Comparison of ENCODE assay signal across 1 cellular context in genomic region chr16:29813644-29814562, GRCh38.
A peak's percentile ranks its signal among the peaks of the same experiment; 100 is the strongest.
TF ChIP-seq lines count a peak whose summit lies in the region.

No MANE protein-coding gene starts in this region.

TF ChIP-seq in HepG2, 621 proteins besides CTCF, POLR2A, EP300 and RAD21 (continues in another document):
- peak; percentile 17 for TF ChIP-seq XRCC5 (optimal IDR thresholded peaks at IDR 0.05; ENCODE audit: low read length)
- no peak for TF ChIP-seq POLR2AphosphoS2 (IDR thresholded peaks at IDR 0.05; ENCODE audit: low read depth, low read length)
- no peak for TF ChIP-seq MAFF (IDR thresholded peaks at IDR 0.05; ENCODE audit: low read depth, low read length)
- no peak for TF ChIP-seq PLRG1 (conservative IDR thresholded peaks at IDR 0.05)
- TF ChIP-seq MXI1 (IDR thresholded peaks at IDR 0.05; ENCODE audit: borderline replicate concordance, low read depth, low read length) = peak; percentile 24; the same call in 1 of the 3 replicates
- TF ChIP-seq ZMYM3 (CRISPR knock-in tag; IDR thresholded peaks at IDR 0.05) = no peak
- no peak for TF ChIP-seq ZNF207 (IDR thresholded peaks at IDR 0.05; ENCODE audit: borderline replicate concordance)
- no peak for TF ChIP-seq ZNF839 (CRISPR knock-in tag; IDR thresholded peaks at IDR 0.05; ENCODE audit: borderline replicate concordance)
- TF ChIP-seq ZNF674 (CRISPR knock-in tag; IDR thresholded peaks at IDR 0.05; ENCODE audit: low read depth) = no peak
- TF ChIP-seq HNRNPK (IDR thresholded peaks at IDR 0.05; ENCODE audit: low read depth, low read length, poor library complexity, severe bottlenecking) = no peak
- 0 out of 2 replicates have a peak, but pooled peaks have one; percentile 5 for TF ChIP-seq MAFG (CRISPR knock-in tag; IDR thresholded peaks at IDR 0.05)
- TF ChIP-seq ZNF225 (CRISPR knock-in tag; IDR thresholded peaks at IDR 0.05) = no peak
- TF ChIP-seq RNF2 (conservative IDR thresholded peaks at IDR 0.05; ENCODE audit: low read depth) = no peak
- no peak for TF ChIP-seq ZNF501 (CRISPR knock-in tag; IDR thresholded peaks at IDR 0.05)
- TF ChIP-seq RCOR2 (CRISPR knock-in tag; IDR thresholded peaks at IDR 0.05) = no peak
- TF ChIP-seq ZNF263 (CRISPR knock-in tag; IDR thresholded peaks at IDR 0.05) = peak; percentile 86
- no peak for TF ChIP-seq ZBTB20 (CRISPR knock-in tag; IDR thresholded peaks at IDR 0.05; ENCODE audit: borderline replicate concordance, low read depth)
- no peak for TF ChIP-seq MXD4 (CRISPR knock-in tag; IDR thresholded peaks at IDR 0.05)
- TF ChIP-seq, protein P1, sequence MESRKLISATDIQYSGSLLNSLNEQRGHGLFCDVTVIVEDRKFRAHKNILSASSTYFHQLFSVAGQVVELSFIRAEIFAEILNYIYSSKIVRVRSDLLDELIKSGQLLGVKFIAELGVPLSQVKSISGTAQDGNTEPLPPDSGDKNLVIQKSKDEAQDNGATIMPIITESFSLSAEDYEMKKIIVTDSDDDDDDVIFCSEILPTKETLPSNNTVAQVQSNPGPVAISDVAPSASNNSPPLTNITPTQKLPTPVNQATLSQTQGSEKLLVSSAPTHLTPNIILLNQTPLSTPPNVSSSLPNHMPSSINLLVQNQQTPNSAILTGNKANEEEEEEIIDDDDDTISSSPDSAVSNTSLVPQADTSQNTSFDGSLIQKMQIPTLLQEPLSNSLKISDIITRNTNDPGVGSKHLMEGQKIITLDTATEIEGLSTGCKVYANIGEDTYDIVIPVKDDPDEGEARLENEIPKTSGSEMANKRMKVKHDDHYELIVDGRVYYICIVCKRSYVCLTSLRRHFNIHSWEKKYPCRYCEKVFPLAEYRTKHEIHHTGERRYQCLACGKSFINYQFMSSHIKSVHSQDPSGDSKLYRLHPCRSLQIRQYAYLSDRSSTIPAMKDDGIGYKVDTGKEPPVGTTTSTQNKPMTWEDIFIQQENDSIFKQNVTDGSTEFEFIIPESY (CRISPR knock-in tag; IDR thresholded peaks at IDR 0.05) = peak; percentile 77; the same call in 1 of the 2 replicates
- TF ChIP-seq, protein P2, sequence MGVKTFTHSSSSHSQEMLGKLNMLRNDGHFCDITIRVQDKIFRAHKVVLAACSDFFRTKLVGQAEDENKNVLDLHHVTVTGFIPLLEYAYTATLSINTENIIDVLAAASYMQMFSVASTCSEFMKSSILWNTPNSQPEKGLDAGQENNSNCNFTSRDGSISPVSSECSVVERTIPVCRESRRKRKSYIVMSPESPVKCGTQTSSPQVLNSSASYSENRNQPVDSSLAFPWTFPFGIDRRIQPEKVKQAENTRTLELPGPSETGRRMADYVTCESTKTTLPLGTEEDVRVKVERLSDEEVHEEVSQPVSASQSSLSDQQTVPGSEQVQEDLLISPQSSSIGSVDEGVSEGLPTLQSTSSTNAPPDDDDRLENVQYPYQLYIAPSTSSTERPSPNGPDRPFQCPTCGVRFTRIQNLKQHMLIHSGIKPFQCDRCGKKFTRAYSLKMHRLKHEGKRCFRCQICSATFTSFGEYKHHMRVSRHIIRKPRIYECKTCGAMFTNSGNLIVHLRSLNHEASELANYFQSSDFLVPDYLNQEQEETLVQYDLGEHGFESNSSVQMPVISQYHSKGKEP (CRISPR knock-in tag; IDR thresholded peaks at IDR 0.05) = no peak
- TF ChIP-seq MEIS2 (CRISPR knock-in tag; IDR thresholded peaks at IDR 0.05) = no peak
- TF ChIP-seq GLI4 (CRISPR knock-in tag; IDR thresholded peaks at IDR 0.05; ENCODE audit: borderline replicate concordance) = no peak
- TF ChIP-seq, protein P3, sequence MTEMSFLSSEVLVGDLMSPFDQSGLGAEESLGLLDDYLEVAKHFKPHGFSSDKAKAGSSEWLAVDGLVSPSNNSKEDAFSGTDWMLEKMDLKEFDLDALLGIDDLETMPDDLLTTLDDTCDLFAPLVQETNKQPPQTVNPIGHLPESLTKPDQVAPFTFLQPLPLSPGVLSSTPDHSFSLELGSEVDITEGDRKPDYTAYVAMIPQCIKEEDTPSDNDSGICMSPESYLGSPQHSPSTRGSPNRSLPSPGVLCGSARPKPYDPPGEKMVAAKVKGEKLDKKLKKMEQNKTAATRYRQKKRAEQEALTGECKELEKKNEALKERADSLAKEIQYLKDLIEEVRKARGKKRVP (CRISPR knock-in tag; IDR thresholded peaks at IDR 0.05) = no peak
- TF ChIP-seq ZNF343 (CRISPR knock-in tag; IDR thresholded peaks at IDR 0.05) = no peak
- TF ChIP-seq PLSCR1 (CRISPR knock-in tag; IDR thresholded peaks at IDR 0.05; ENCODE audit: borderline replicate concordance) = no peak
- TF ChIP-seq ZNF317 (CRISPR knock-in tag; IDR thresholded peaks at IDR 0.05) = no peak
- no peak; the same call in 1 of the 2 replicates for TF ChIP-seq AHDC1 (CRISPR knock-in tag; IDR thresholded peaks at IDR 0.05; ENCODE audit: borderline replicate concordance)
- TF ChIP-seq PCBP1 (IDR thresholded peaks at IDR 0.05; ENCODE audit: borderline replicate concordance, low read depth, low read length) = 0 out of 2 replicates have a peak, but pooled peaks have one; percentile 56
- TF ChIP-seq FOSL2 (CRISPR knock-in tag; IDR thresholded peaks at IDR 0.05) = no peak
- no peak for TF ChIP-seq ZNF530 (CRISPR knock-in tag; IDR thresholded peaks at IDR 0.05; ENCODE audit: low read depth)
- no peak for TF ChIP-seq ZNF510 (CRISPR knock-in tag; IDR thresholded peaks at IDR 0.05; ENCODE audit: low read depth)
- TF ChIP-seq HES4 (CRISPR knock-in tag; IDR thresholded peaks at IDR 0.05; ENCODE audit: borderline replicate concordance) = no peak
- TF ChIP-seq ZNF431 (CRISPR knock-in tag; IDR thresholded peaks at IDR 0.05; ENCODE audit: borderline replicate concordance, low read depth) = no peak
- TF ChIP-seq, protein P4, sequence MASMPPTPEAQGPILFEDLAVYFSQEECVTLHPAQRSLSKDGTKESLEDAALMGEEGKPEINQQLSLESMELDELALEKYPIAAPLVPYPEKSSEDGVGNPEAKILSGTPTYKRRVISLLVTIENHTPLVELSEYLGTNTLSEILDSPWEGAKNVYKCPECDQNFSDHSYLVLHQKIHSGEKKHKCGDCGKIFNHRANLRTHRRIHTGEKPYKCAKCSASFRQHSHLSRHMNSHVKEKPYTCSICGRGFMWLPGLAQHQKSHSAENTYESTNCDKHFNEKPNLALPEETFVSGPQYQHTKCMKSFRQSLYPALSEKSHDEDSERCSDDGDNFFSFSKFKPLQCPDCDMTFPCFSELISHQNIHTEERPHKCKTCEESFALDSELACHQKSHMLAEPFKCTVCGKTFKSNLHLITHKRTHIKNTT (CRISPR knock-in tag; IDR thresholded peaks at IDR 0.05) = no peak
- no peak for TF ChIP-seq ARID3A (IDR thresholded peaks at IDR 0.05; ENCODE audit: low read depth, low read length)
- no peak for TF ChIP-seq KLF16 (CRISPR knock-in tag; IDR thresholded peaks at IDR 0.05)
- no peak for TF ChIP-seq PCBP2 (optimal IDR thresholded peaks at IDR 0.05; ENCODE audit: low read depth, low read length, poor library complexity, severe bottlenecking)
- TF ChIP-seq ZSCAN22 (CRISPR knock-in tag; IDR thresholded peaks at IDR 0.05) = no peak
- TF ChIP-seq ATF7 (IDR thresholded peaks at IDR 0.05) = no peak
- TF ChIP-seq ATF7 (CRISPR knock-in tag; IDR thresholded peaks at IDR 0.05) = no peak
- no peak for TF ChIP-seq ZNF746 (CRISPR knock-in tag; IDR thresholded peaks at IDR 0.05)
- no peak for TF ChIP-seq EHMT2 (IDR thresholded peaks at IDR 0.05; ENCODE audit: borderline replicate concordance, low read depth, low read length)
- no peak for TF ChIP-seq ZFP91 (CRISPR knock-in tag; IDR thresholded peaks at IDR 0.05; ENCODE audit: borderline replicate concordance)
- no peak for TF ChIP-seq SRSF9 (IDR thresholded peaks at IDR 0.05; ENCODE audit: borderline replicate concordance, insufficient read depth, low read depth, low read length, poor library complexity, severe bottlenecking)
- 0 out of 2 replicates have a peak, but pooled peaks have one; percentile 23 for TF ChIP-seq MYC (CRISPR knock-in tag; IDR thresholded peaks at IDR 0.05; ENCODE audit: borderline replicate concordance)
- no peak for TF ChIP-seq HNF4G (IDR thresholded peaks at IDR 0.05; ENCODE audit: borderline replicate concordance, low read depth, low read length)
- no peak for TF ChIP-seq HNF4G (CRISPR knock-in tag; IDR thresholded peaks at IDR 0.05; ENCODE audit: borderline replicate concordance, low read depth)
- TF ChIP-seq, protein P5, sequence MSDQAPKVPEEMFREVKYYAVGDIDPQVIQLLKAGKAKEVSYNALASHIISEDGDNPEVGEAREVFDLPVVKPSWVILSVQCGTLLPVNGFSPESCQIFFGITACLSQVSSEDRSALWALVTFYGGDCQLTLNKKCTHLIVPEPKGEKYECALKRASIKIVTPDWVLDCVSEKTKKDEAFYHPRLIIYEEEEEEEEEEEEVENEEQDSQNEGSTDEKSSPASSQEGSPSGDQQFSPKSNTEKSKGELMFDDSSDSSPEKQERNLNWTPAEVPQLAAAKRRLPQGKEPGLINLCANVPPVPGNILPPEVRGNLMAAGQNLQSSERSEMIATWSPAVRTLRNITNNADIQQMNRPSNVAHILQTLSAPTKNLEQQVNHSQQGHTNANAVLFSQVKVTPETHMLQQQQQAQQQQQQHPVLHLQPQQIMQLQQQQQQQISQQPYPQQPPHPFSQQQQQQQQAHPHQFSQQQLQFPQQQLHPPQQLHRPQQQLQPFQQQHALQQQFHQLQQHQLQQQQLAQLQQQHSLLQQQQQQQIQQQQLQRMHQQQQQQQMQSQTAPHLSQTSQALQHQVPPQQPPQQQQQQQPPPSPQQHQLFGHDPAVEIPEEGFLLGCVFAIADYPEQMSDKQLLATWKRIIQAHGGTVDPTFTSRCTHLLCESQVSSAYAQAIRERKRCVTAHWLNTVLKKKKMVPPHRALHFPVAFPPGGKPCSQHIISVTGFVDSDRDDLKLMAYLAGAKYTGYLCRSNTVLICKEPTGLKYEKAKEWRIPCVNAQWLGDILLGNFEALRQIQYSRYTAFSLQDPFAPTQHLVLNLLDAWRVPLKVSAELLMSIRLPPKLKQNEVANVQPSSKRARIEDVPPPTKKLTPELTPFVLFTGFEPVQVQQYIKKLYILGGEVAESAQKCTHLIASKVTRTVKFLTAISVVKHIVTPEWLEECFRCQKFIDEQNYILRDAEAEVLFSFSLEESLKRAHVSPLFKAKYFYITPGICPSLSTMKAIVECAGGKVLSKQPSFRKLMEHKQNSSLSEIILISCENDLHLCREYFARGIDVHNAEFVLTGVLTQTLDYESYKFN (CRISPR knock-in tag; conservative IDR thresholded peaks at IDR 0.05) = no peak
- no peak for TF ChIP-seq RFX5 (IDR thresholded peaks at IDR 0.05; ENCODE audit: low read depth, low read length)
